26 cellular contexts compared by ENCODE assay signal in the genomic region with DNA sequence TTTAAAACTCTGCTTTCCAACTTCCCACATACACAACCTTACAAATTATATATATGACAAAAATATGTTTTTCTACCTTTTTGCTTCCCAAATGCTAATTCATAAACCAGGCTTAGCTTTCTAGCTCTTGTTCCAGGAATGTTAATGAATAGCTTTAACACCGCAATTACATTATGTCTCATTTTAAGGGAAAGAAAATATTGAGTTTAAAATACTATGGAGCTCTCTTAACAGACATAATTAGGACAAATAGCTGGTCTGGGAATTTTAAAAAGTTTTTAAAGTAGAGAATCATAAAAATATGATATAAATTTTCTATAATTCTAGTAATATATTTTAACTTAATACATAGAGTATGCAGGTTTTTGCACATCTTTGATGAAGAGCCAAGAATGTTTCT.
"Had no signal": no experiment of that assay in that cellular context is flagged by ENCODE, and none has a peak within 500 bp of the region (broad histone marks: within the 10 kb centered on the region; RNA-seq: fewer than 3 reads in every experiment).

No MANE protein-coding gene starts in this region.

- H3K9me3 ChIP-seq: Peyer's patch had no signal

- H3K4me1 ChIP-seq: Peyer's patch had no signal

- H3K27me3 Mint-ChIP-seq: activated CD4-positive, alpha-beta memory T cell treated with anti-CD3 and anti-CD28 coated beads, Interleukin-2, amount 10 ng/mL, durations not matched to agents 7 days and 5 days; activated CD8-positive, alpha-beta memory T cell treated with anti-CD3 and anti-CD28 coated beads, Interleukin-2, amount 10 ng/mL, durations not matched to agents 7 days and 5 days; activated naive CD8-positive, alpha-beta T cell treated with anti-CD3 and anti-CD28 coated beads for 36 hours had no signal

- H3K4me3 ChIP-seq: K562, Peyer's patch had no signal

- FAIRE-seq: K562 had no signal

- H3K36me3 Mint-ChIP-seq: activated CD8-positive, alpha-beta memory T cell treated with anti-CD3 and anti-CD28 coated beads, Interleukin-2, amount 10 ng/mL, durations not matched to agents 7 days and 5 days; activated naive CD8-positive, alpha-beta T cell treated with anti-CD3 and anti-CD28 coated beads for 36 hours had no signal

- H3K36me3 ChIP-seq: Peyer's patch, WERI-Rb-1 had no signal

- ATAC-seq: activated CD8-positive, alpha-beta memory T cell treated with anti-CD3 and anti-CD28 coated beads, Interleukin-2, amount 10 ng/mL, durations not matched to agents 7 days and 5 days; K562; PC-3 had no signal

- H3K27ac Mint-ChIP-seq: activated CD4-positive, alpha-beta memory T cell treated with anti-CD3 and anti-CD28 coated beads, Interleukin-2, amount 10 ng/mL, durations not matched to agents 7 days and 5 days; activated CD8-positive, alpha-beta memory T cell treated with anti-CD3 and anti-CD28 coated beads, Interleukin-2, amount 10 ng/mL, durations not matched to agents 7 days and 5 days; activated naive CD8-positive, alpha-beta T cell treated with anti-CD3 and anti-CD28 coated beads for 36 hours had no signal

- H3K4me3 Mint-ChIP-seq: activated CD4-positive, alpha-beta memory T cell treated with anti-CD3 and anti-CD28 coated beads, Interleukin-2, amount 10 ng/mL, durations not matched to agents 7 days and 5 days; activated CD8-positive, alpha-beta memory T cell treated with anti-CD3 and anti-CD28 coated beads, Interleukin-2, amount 10 ng/mL, durations not matched to agents 7 days and 5 days; activated naive CD8-positive, alpha-beta T cell treated with anti-CD3 and anti-CD28 coated beads for 36 hours had no signal

- DNase-seq: activated CD4-positive, alpha-beta memory T cell treated with anti-CD3 and anti-CD28 coated beads, Interleukin-2, amount 10 ng/mL, durations not matched to agents 7 days and 5 days; activated CD4-positive, alpha-beta T cell treated with anti-CD3 and anti-CD28 coated beads for 1 hour; activated CD4-positive, alpha-beta T cell treated with anti-CD3 and anti-CD28 coated beads for 48 hours; activated CD4-positive, CD25-positive, alpha-beta regulatory T cell; activated CD8-positive, alpha-beta memory T cell treated with anti-CD3 and anti-CD28 coated beads for 24 hours; activated CD8-positive, alpha-beta memory T cell treated with anti-CD3 and anti-CD28 coated beads, Interleukin-2, amount 10 ng/mL, durations not matched to agents 7 days and 5 days; activated CD8-positive, alpha-beta memory T cell treated with anti-CD3 and anti-CD28 coated beads, Interleukin-2, amount 50 U/mL, for 48 hours; activated effector memory CD4-positive, alpha-beta T cell treated with Interleukin-2 at 50 U/mL for 16 hours; activated naive CD4-positive, alpha-beta T cell; activated naive CD4-positive, alpha-beta T cell treated with anti-CD3 and anti-CD28 coated beads, Interleukin-2, amount 50 U/mL, for 16 hours; activated naive CD8-positive, alpha-beta T cell treated with anti-CD3 and anti-CD28 coated beads for 36 hours; activated T-cell treated with anti-CD3 and anti-CD28 coated beads, Interleukin-2, amount 50 U/mL, for 48 hours; amniotic stem cell; aorta; NCI-H1105; NCI-H1417 treated with DMSO at 0.1 percent for 48 hours; NCI-H1930; NCI-H345; NCI-H524 treated with DMSO at 0.1 percent for 48 hours; PC-3; Peyer's patch; RPMI8226; SIG-M5; T1000; WERI-Rb-1 had no signal

- H3K4me1 Mint-ChIP-seq: activated CD4-positive, alpha-beta memory T cell treated with anti-CD3 and anti-CD28 coated beads, Interleukin-2, amount 10 ng/mL, durations not matched to agents 7 days and 5 days; activated CD8-positive, alpha-beta memory T cell treated with anti-CD3 and anti-CD28 coated beads, Interleukin-2, amount 10 ng/mL, durations not matched to agents 7 days and 5 days; activated naive CD8-positive, alpha-beta T cell treated with anti-CD3 and anti-CD28 coated beads for 36 hours had no signal

- H3K9me3 Mint-ChIP-seq: activated CD4-positive, alpha-beta memory T cell treated with anti-CD3 and anti-CD28 coated beads, Interleukin-2, amount 10 ng/mL, durations not matched to agents 7 days and 5 days; activated naive CD8-positive, alpha-beta T cell treated with anti-CD3 and anti-CD28 coated beads for 36 hours had no signal

- H3K27me3 ChIP-seq: Peyer's patch had no signal

- H3K27ac ChIP-seq: WERI-Rb-1 had no signal
